ENCODE assay signal across 12 cellular contexts in genomic region chr1:25917996-25918395, GRCh38. TPM values are rescaled to one million over a fixed set of nuclear protein-coding genes. Genes with fewer than 3 reads are reported as not detected.
DNase-seq lines count a peak whose midpoint lies in the region; ATAC-seq and TF ChIP-seq lines count a peak whose summit lies in the region.
"Had no signal": no experiment of that assay in that cellular context is flagged by ENCODE, and none has a peak within 500 bp of the region (broad histone marks: within the 10 kb centered on the region; RNA-seq: fewer than 3 reads in every experiment).

No MANE protein-coding gene starts in this region.

- H3K27ac ChIP-seq in SJCRH30 = peak overlapping the region; percentile 45
- H3K27ac ChIP-seq: heart left ventricle had no signal

- H3K4me1 Mint-ChIP-seq in activated T-cell treated with anti-CD3 and anti-CD28 coated beads, Interleukin-2, amount 50 U/mL, for 72 hours (ENCODE audit: low read depth) = peaks cover 29% of the 10 kb centered on the region
- H3K4me1 Mint-ChIP-seq in neural crest cell (peaks cover 35% of the 10 kb centered on the region), progenitor cell of endocrine pancreas (ENCODE audit: low read depth) (peaks cover 7% of the 10 kb centered on the region)

- H3K36me3 Mint-ChIP-seq in activated T-cell treated with anti-CD3 and anti-CD28 coated beads, Interleukin-2, amount 50 U/mL, for 72 hours (ENCODE audit: insufficient read depth in 2 of 2) = no peaks in the 10 kb centered on the region
- no peaks in the 10 kb centered on the region for H3K36me3 Mint-ChIP-seq in neural crest cell (ENCODE audit: low read depth)
- H3K36me3 Mint-ChIP-seq in progenitor cell of endocrine pancreas (ENCODE audit: insufficient read depth) = no peaks in the 10 kb centered on the region

- no peak for DNase-seq in activated T-cell treated with anti-CD3 and anti-CD28 coated beads, Interleukin-2, amount 50 U/mL, for 72 hours
- no peak for DNase-seq in activated T-cell treated with anti-CD3 and anti-CD28 coated beads for 4 hours
- DNase-seq in SJCRH30 = peak; percentile 82 to 87
- peak; percentile 35 for DNase-seq in choroid plexus epithelial cell (ENCODE audit: low read depth)
- no peak for DNase-seq in neural crest cell (ENCODE audit: low read depth, low spot score)
- DNase-seq in progenitor cell of endocrine pancreas (ENCODE audit: low spot score, unreplicated experiment) = no peak
- DNase-seq in foreskin melanocyte = no peak
- DNase-seq: endodermal cell, heart left ventricle, NCI-H1417 treated with DMSO at 0.1 percent for 48 hours, T-helper 9 cell had no signal

- no peak for TF ChIP-seq CTCF in choroid plexus epithelial cell (conservative IDR thresholded peaks at IDR 0.05; ENCODE audit: low read depth, low read length)
- TF ChIP-seq CTCF in neural crest cell (conservative IDR thresholded peaks at IDR 0.05) = no peak
- no peak for TF ChIP-seq CTCF in progenitor cell of endocrine pancreas (IDR thresholded peaks at IDR 0.05; ENCODE audit: unreplicated experiment)

- peak overlapping the region; percentile 57 for H3K27ac Mint-ChIP-seq in activated T-cell treated with anti-CD3 and anti-CD28 coated beads, Interleukin-2, amount 50 U/mL, for 72 hours
- H3K27ac Mint-ChIP-seq in neural crest cell (ENCODE audit: unreplicated experiment) (peak overlapping the region; percentile 27), progenitor cell of endocrine pancreas (no peak overlapping the region)
- H3K27ac Mint-ChIP-seq: endodermal cell had no signal

- H3K4me1 ChIP-seq in SJCRH30 = peaks cover 20% of the 10 kb centered on the region

- no peaks in the 10 kb centered on the region for H3K9me3 Mint-ChIP-seq in activated T-cell treated with anti-CD3 and anti-CD28 coated beads, Interleukin-2, amount 50 U/mL, for 72 hours
- H3K9me3 Mint-ChIP-seq in neural crest cell = no peaks in the 10 kb centered on the region
- H3K9me3 Mint-ChIP-seq in progenitor cell of endocrine pancreas (ENCODE audit: low read depth) = no peaks in the 10 kb centered on the region
- H3K9me3 Mint-ChIP-seq: endodermal cell had no signal

- H3K36me3 ChIP-seq in SJCRH30 = no peaks in the 10 kb centered on the region
- H3K36me3 ChIP-seq: heart left ventricle had no signal

- H3K4me3 ChIP-seq in SJCRH30 = no peak overlapping the region
- no peak overlapping the region for H3K4me3 ChIP-seq in choroid plexus epithelial cell (ENCODE audit: low read depth, low read length)
- H3K4me3 ChIP-seq: heart left ventricle had no signal

- no peaks in the 10 kb centered on the region for H3K9me3 ChIP-seq in SJCRH30 (replicated peaks)
- H3K9me3 ChIP-seq: heart left ventricle had no signal

- H3K27me3 Mint-ChIP-seq in activated T-cell treated with anti-CD3 and anti-CD28 coated beads, Interleukin-2, amount 50 U/mL, for 72 hours (ENCODE audit: low read depth) = no peaks in the 10 kb centered on the region
- peaks cover 10% of the 10 kb centered on the region for H3K27me3 Mint-ChIP-seq in neural crest cell (ENCODE audit: low read depth)
- H3K27me3 Mint-ChIP-seq in progenitor cell of endocrine pancreas = peaks cover 18% of the 10 kb centered on the region

- peak overlapping the region; percentile 45 to 47 for H3K4me3 Mint-ChIP-seq in activated T-cell treated with anti-CD3 and anti-CD28 coated beads, Interleukin-2, amount 50 U/mL, for 72 hours
- H3K4me3 Mint-ChIP-seq in neural crest cell (peak overlapping the region; percentile 44), progenitor cell of endocrine pancreas (ENCODE audit: low read depth) (no peak overlapping the region)
- H3K4me3 Mint-ChIP-seq: endodermal cell had no signal

- H3K27me3 ChIP-seq in SJCRH30 = no peaks in the 10 kb centered on the region
- H3K27me3 ChIP-seq: heart left ventricle had no signal

- peak in 1 of 2 donors; percentile 40 for ATAC-seq in activated T-cell treated with anti-CD3 and anti-CD28 coated beads, Interleukin-2, amount 50 U/mL, for 72 hours (replicated peaks in 1 of 2)
- ATAC-seq in HG03354 (IDR thresholded peaks at IDR 0.05; ENCODE audit: poor library complexity, severe bottlenecking, unreplicated experiment) = no peak

RNA-seq across cellular contexts. Expression of gene STMN1, which starts 11.8 kb away (rescaled TPM):
- 100 to 1,000 TPM; 379 to 478 TPM for total RNA-seq in activated T-cell treated with anti-CD3 and anti-CD28 coated beads, Interleukin-2, amount 50 U/mL, for 72 hours
- total RNA-seq in SJCRH30 (2014; rRNA removed; shearing (Covaris generic)) = 1,028 and 1,091 TPM in 2 replicates
- total RNA-seq in neural crest cell (934 and 986 TPM in 2 replicates), progenitor cell of endocrine pancreas (811 and 856 TPM in 2 replicates)

RNA-seq across cellular contexts. Expression of gene PAQR7, which starts 42.5 kb away (rescaled TPM):
- 1 to 10 TPM; 4.6 to 5.1 TPM for total RNA-seq in activated T-cell treated with anti-CD3 and anti-CD28 coated beads, Interleukin-2, amount 50 U/mL, for 72 hours
- total RNA-seq in SJCRH30 (2014; rRNA removed; shearing (Covaris generic)) = 2.1 and 2.4 TPM in 2 replicates
- 12.7 and 13.3 TPM in 2 replicates for total RNA-seq in neural crest cell
- 20.2 and 21.0 TPM in 2 replicates for total RNA-seq in progenitor cell of endocrine pancreas

RNA-seq across cellular contexts. Expression of gene AUNIP, which starts 58.7 kb away (rescaled TPM):
- total RNA-seq in activated T-cell treated with anti-CD3 and anti-CD28 coated beads, Interleukin-2, amount 50 U/mL, for 72 hours = 1 to 10 TPM; 6.9 to 9.9 TPM
- total RNA-seq in SJCRH30 (2014; rRNA removed; shearing (Covaris generic)) = 28.9 and 34.3 TPM in 2 replicates
- total RNA-seq in neural crest cell = 13.6 and 15.2 TPM in 2 replicates
- 4.7 and 5.9 TPM in 2 replicates for total RNA-seq in progenitor cell of endocrine pancreas

Comparison
In these comparisons a context has a peak if more than half of its experiments do, and no peak if none do; other contexts are left out.
1. DNase-seq: peak in SJCRH30 (2 of 2) and choroid plexus epithelial cell (single experiment); none in activated T-cell treated with anti-CD3 and anti-CD28 coated beads, Interleukin-2, amount 50 U/mL, for 72 hours (0 of 2), activated T-cell treated with anti-CD3 and anti-CD28 coated beads for 4 hours (single experiment), neural crest cell (single experiment), progenitor cell of endocrine pancreas (single experiment) and foreskin melanocyte (single experiment).